Comparison of ENCODE assay signal across 1 cellular context in the genomic region with DNA sequence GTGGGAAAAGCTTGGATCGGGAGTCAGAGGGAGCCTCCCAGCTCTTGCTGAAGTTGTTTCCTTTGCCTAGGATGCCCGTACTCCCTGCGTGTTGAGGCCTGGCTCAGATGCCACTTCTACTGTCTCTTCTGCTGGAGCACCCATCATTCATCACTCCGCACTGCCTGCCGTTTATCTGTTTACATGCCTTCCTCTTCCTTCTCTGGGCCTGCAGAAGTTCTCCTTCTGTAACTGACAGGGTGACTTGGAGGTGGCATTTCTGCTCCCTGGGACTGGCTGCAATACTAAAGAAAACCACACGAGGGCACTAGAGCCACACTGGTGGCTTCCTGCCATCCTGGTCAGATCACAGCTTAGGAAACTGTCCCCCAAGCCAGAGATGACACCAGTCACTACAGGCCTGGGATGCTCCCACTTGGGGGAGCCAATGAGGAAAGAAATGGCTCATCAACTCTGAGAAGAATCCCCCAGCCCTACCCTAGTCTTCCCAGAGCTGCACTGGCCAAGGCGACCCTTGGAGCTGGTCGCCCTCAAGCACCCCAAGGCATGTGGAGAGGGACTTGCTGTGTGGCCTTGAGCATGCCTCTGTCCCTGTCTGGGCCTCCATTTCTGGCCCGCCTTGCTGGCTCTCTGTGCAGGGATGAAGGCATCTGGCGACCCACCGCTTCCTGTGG.
TF ChIP-seq lines count a peak whose summit lies in the region.

No MANE protein-coding gene starts in this region.

TF ChIP-seq in K562, 482 proteins besides CTCF, POLR2A, EP300 and RAD21 (continued from another document and continues in another):
- TF ChIP-seq, protein P1, sequence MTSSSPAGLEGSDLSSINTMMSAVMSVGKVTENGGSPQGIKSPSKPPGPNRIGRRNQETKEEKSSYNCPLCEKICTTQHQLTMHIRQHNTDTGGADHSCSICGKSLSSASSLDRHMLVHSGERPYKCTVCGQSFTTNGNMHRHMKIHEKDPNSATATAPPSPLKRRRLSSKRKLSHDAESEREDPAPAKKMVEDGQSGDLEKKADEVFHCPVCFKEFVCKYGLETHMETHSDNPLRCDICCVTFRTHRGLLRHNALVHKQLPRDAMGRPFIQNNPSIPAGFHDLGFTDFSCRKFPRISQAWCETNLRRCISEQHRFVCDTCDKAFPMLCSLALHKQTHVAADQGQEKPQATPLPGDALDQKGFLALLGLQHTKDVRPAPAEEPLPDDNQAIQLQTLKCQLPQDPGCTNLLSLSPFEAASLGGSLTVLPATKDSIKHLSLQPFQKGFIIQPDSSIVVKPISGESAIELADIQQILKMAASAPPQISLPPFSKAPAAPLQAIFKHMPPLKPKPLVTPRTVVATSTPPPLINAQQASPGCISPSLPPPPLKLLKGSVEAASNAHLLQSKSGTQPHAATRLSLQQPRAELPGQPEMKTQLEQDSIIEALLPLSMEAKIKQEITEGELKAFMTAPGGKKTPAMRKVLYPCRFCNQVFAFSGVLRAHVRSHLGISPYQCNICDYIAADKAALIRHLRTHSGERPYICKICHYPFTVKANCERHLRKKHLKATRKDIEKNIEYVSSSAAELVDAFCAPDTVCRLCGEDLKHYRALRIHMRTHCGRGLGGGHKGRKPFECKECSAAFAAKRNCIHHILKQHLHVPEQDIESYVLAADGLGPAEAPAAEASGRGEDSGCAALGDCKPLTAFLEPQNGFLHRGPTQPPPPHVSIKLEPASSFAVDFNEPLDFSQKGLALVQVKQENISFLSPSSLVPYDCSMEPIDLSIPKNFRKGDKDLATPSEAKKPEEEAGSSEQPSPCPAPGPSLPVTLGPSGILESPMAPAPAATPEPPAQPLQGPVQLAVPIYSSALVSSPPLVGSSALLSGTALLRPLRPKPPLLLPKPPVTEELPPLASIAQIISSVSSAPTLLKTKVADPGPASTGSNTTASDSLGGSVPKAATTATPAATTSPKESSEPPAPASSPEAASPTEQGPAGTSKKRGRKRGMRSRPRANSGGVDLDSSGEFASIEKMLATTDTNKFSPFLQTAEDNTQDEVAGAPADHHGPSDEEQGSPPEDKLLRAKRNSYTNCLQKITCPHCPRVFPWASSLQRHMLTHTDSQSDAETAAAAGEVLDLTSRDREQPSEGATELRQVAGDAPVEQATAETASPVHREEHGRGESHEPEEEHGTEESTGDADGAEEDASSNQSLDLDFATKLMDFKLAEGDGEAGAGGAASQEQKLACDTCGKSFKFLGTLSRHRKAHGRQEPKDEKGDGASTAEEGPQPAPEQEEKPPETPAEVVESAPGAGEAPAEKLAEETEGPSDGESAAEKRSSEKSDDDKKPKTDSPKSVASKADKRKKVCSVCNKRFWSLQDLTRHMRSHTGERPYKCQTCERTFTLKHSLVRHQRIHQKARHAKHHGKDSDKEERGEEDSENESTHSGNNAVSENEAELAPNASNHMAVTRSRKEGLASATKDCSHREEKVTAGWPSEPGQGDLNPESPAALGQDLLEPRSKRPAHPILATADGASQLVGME (CRISPR knock-in tag; IDR thresholded peaks at IDR 0.05), result peak; percentile 87
- TF ChIP-seq ZNF707 (CRISPR knock-in tag; conservative IDR thresholded peaks at IDR 0.05), result no peak
- TF ChIP-seq, protein P2, sequence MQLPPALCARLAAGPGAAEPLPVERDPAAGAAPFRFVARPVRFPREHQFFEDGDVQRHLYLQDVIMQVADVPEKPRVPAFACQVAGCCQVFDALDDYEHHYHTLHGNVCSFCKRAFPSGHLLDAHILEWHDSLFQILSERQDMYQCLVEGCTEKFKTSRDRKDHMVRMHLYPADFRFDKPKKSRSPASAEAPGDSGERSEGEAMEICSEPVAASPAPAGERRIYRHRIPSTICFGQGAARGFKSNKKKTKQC (CRISPR knock-in tag; IDR thresholded peaks at IDR 0.05), result 0 out of 2 replicates have a peak, but pooled peaks have one; percentile 19
- TF ChIP-seq, protein P3, sequence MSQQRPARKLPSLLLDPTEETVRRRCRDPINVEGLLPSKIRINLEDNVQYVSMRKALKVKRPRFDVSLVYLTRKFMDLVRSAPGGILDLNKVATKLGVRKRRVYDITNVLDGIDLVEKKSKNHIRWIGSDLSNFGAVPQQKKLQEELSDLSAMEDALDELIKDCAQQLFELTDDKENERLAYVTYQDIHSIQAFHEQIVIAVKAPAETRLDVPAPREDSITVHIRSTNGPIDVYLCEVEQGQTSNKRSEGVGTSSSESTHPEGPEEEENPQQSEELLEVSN (IDR thresholded peaks at IDR 0.05; ENCODE audit: borderline replicate concordance in 1 of 2, extremely low read depth in 1 of 2, insufficient read depth in 1 of 2, insufficient read length in 1 of 2, low read depth in 1 of 2, low read length in 1 of 2, poor library complexity in 1 of 2, severe bottlenecking in 1 of 2), result no peak
- TF ChIP-seq LCOR (CRISPR knock-in tag; IDR thresholded peaks at IDR 0.05), result peak; percentile 89
- TF ChIP-seq, protein P4, sequence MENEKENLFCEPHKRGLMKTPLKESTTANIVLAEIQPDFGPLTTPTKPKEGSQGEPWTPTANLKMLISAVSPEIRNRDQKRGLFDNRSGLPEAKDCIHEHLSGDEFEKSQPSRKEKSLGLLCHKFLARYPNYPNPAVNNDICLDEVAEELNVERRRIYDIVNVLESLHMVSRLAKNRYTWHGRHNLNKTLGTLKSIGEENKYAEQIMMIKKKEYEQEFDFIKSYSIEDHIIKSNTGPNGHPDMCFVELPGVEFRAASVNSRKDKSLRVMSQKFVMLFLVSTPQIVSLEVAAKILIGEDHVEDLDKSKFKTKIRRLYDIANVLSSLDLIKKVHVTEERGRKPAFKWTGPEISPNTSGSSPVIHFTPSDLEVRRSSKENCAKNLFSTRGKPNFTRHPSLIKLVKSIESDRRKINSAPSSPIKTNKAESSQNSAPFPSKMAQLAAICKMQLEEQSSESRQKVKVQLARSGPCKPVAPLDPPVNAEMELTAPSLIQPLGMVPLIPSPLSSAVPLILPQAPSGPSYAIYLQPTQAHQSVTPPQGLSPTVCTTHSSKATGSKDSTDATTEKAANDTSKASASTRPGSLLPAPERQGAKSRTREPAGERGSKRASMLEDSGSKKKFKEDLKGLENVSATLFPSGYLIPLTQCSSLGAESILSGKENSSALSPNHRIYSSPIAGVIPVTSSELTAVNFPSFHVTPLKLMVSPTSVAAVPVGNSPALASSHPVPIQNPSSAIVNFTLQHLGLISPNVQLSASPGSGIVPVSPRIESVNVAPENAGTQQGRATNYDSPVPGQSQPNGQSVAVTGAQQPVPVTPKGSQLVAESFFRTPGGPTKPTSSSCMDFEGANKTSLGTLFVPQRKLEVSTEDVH (IDR thresholded peaks at IDR 0.05; ENCODE audit: low read depth, partially characterized antibody), result peak; percentile 78
- no peak for TF ChIP-seq ZNF436 (CRISPR knock-in tag; IDR thresholded peaks at IDR 0.05)
- TF ChIP-seq CTBP1 (IDR thresholded peaks at IDR 0.05; ENCODE audit: borderline replicate concordance), result peak; percentile 97
- no peak for TF ChIP-seq NR2F6 (CRISPR knock-in tag; IDR thresholded peaks at IDR 0.05)
- no peak for TF ChIP-seq HCFC1 (IDR thresholded peaks at IDR 0.05; ENCODE audit: low read depth, low read length)
- TF ChIP-seq, protein P5, sequence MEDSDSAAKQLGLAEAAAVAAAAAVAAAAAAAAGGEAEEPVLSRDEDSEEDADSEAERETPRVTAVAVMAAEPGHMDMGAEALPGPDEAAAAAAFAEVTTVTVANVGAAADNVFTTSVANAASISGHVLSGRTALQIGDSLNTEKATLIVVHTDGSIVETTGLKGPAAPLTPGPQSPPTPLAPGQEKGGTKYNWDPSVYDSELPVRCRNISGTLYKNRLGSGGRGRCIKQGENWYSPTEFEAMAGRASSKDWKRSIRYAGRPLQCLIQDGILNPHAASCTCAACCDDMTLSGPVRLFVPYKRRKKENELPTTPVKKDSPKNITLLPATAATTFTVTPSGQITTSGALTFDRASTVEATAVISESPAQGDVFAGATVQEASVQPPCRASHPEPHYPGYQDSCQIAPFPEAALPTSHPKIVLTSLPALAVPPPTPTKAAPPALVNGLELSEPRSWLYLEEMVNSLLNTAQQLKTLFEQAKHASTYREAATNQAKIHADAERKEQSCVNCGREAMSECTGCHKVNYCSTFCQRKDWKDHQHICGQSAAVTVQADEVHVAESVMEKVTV (CRISPR knock-in tag; IDR thresholded peaks at IDR 0.05), result peak; percentile 100
- no peak for TF ChIP-seq CHD1 (IDR thresholded peaks at IDR 0.05; ENCODE audit: low read length)
- peak; percentile 43 for TF ChIP-seq TEAD4 (IDR thresholded peaks at IDR 0.05; ENCODE audit: low read length)
- TF ChIP-seq TEAD4 (CRISPR knock-in tag; IDR thresholded peaks at IDR 0.05; ENCODE audit: borderline replicate concordance), result no peak
- peak; percentile 64 for TF ChIP-seq ZNF239 (CRISPR knock-in tag; IDR thresholded peaks at IDR 0.05)
- no peak for TF ChIP-seq FOXP1 (CRISPR knock-in tag; IDR thresholded peaks at IDR 0.05)
- TF ChIP-seq SNRNP70 (optimal IDR thresholded peaks at IDR 0.05; ENCODE audit: low read depth, low read length), result no peak
- TF ChIP-seq STAT5B (CRISPR knock-in tag; IDR thresholded peaks at IDR 0.05), result no peak
- no peak for TF ChIP-seq ZNF507 (tag; conservative IDR thresholded peaks at IDR 0.05)
- TF ChIP-seq POLR3A (IDR thresholded peaks at IDR 0.05; ENCODE audit: borderline replicate concordance, extremely low read depth, insufficient read depth, insufficient read length), result no peak
- TF ChIP-seq NEUROD1 (IDR thresholded peaks at IDR 0.05; ENCODE audit: borderline replicate concordance, low read depth, low read length, partially characterized antibody), result peak; percentile 62
- TF ChIP-seq, protein P6, sequence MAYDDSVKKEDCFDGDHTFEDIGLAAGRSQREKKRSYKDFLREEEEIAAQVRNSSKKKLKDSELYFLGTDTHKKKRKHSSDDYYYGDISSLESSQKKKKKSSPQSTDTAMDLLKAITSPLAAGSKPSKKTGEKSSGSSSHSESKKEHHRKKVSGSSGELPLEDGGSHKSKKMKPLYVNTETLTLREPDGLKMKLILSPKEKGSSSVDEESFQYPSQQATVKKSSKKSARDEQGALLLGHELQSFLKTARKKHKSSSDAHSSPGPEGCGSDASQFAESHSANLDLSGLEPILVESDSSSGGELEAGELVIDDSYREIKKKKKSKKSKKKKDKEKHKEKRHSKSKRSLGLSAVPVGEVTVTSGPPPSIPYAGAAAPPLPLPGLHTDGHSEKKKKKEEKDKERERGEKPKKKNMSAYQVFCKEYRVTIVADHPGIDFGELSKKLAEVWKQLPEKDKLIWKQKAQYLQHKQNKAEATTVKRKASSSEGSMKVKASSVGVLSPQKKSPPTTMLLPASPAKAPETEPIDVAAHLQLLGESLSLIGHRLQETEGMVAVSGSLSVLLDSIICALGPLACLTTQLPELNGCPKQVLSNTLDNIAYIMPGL (CRISPR knock-in tag; IDR thresholded peaks at IDR 0.05), result 0 out of 2 replicates have a peak, but pooled peaks have one; percentile 56
- no peak for TF ChIP-seq SRSF9 (IDR thresholded peaks at IDR 0.05; ENCODE audit: borderline replicate concordance, low read depth, low read length)
- no peak for TF ChIP-seq CBX1 (IDR thresholded peaks at IDR 0.05; ENCODE audit: low read depth)
- TF ChIP-seq, protein P7, sequence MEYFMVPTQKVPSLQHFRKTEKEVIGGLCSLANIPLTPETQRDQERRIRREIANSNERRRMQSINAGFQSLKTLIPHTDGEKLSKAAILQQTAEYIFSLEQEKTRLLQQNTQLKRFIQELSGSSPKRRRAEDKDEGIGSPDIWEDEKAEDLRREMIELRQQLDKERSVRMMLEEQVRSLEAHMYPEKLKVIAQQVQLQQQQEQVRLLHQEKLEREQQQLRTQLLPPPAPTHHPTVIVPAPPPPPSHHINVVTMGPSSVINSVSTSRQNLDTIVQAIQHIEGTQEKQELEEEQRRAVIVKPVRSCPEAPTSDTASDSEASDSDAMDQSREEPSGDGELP (CRISPR knock-in tag; IDR thresholded peaks at IDR 0.05; ENCODE audit: borderline replicate concordance), result peak; percentile 75
- TF ChIP-seq, protein P8, sequence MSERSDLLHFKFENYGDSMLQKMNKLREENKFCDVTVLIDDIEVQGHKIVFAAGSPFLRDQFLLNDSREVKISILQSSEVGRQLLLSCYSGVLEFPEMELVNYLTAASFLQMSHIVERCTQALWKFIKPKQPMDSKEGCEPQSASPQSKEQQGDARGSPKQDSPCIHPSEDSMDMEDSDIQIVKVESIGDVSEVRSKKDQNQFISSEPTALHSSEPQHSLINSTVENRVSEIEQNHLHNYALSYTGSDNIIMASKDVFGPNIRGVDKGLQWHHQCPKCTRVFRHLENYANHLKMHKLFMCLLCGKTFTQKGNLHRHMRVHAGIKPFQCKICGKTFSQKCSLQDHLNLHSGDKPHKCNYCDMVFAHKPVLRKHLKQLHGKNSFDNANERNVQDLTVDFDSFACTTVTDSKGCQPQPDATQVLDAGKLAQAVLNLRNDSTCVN (CRISPR knock-in tag; IDR thresholded peaks at IDR 0.05), result 0 out of 2 replicates have a peak, but pooled peaks have one; percentile 56
- 0 out of 2 replicates have a peak, but pooled peaks have one; percentile 36 for TF ChIP-seq OTX1 (CRISPR knock-in tag; IDR thresholded peaks at IDR 0.05)
- peak; percentile 52 for TF ChIP-seq L3MBTL2 (IDR thresholded peaks at IDR 0.05)
- TF ChIP-seq NR2C2 (CRISPR knock-in tag; IDR thresholded peaks at IDR 0.05), result no peak
- TF ChIP-seq NR2C2 (tag; IDR thresholded peaks at IDR 0.05), result no peak
- TF ChIP-seq ARID2 (IDR thresholded peaks at IDR 0.05), result peak; percentile 98
- no peak for TF ChIP-seq NCOA4 (IDR thresholded peaks at IDR 0.05; ENCODE audit: partially characterized antibody)
- TF ChIP-seq FOSL1 (tag; conservative IDR thresholded peaks at IDR 0.05), result peak; percentile 56; the same call in 1 of the 2 replicates
- peak; percentile 95; the same call in 1 of the 2 replicates for TF ChIP-seq CC2D1A (IDR thresholded peaks at IDR 0.05)
- 0 out of 2 replicates have a peak, but pooled peaks have one; percentile 59 for TF ChIP-seq NBN (IDR thresholded peaks at IDR 0.05; ENCODE audit: low read depth)
- TF ChIP-seq BCOR (IDR thresholded peaks at IDR 0.05), result 0 out of 2 replicates have a peak, but pooled peaks have one; percentile 36
- TF ChIP-seq KDM1A (IDR thresholded peaks at IDR 0.05), result peak in 1 of 2 experiments; percentile 58; a peak in 1 of 4 replicates
